ENCODE assay signal across 16 cellular contexts in genomic region chr7:132142006-132142405, GRCh38.
A peak's percentile ranks its signal among the peaks of the same experiment; 100 is the strongest.
DNase-seq lines count a peak whose midpoint lies in the region; ATAC-seq and TF ChIP-seq lines count a peak whose summit lies in the region.
"Had no signal": no experiment of that assay in that cellular context is flagged by ENCODE, and none has a peak within 500 bp of the region (broad histone marks: within the 10 kb centered on the region; RNA-seq: fewer than 3 reads in every experiment).

No MANE protein-coding gene starts in this region.

- no peak for TF ChIP-seq CTCF in neural crest cell (conservative IDR thresholded peaks at IDR 0.05)
- TF ChIP-seq CTCF in prostate gland (IDR thresholded peaks at IDR 0.05): no peak

- no peaks in the 10 kb centered on the region for H3K36me3 ChIP-seq in prostate gland
- H3K36me3 ChIP-seq: BLaER1 had no signal

- H3K9me3 Mint-ChIP-seq in neural crest cell: no peaks in the 10 kb centered on the region
- H3K9me3 Mint-ChIP-seq: H9, HFFc6 had no signal

- H3K27ac Mint-ChIP-seq in neural crest cell (ENCODE audit: unreplicated experiment): peak overlapping the region; percentile 52
- H3K27ac Mint-ChIP-seq: CD4-positive, CD25-positive, alpha-beta regulatory T cell; HFFc6 had no signal

- 96% methylated on average over 3 of the region's 3 CpGs for WGBS in prostate gland

- H3K9me3 ChIP-seq in prostate gland: no peaks in the 10 kb centered on the region
- H3K9me3 ChIP-seq: BLaER1 had no signal

- DNase-seq in NCI-H82 (lab: John Stamatoyannopoulos, UW) (peak; percentile 12), NCI-H82 treated with DMSO at 0.1 percent for 48 hours (lab: John Stamatoyannopoulos, UW; ENCODE audit: unreplicated experiment) (no peak), dermis blood vessel endothelial cell (peak; percentile 15), neural crest cell (ENCODE audit: low read depth, low spot score) (no peak), prostate gland (ENCODE audit: low spot score) (no peak)
- DNase-seq: AML-193; CD4-positive, CD25-positive, alpha-beta regulatory T cell; DMS53; GM23248; H9; HFFc6 had no signal

- intact Hi-C loops in prostate gland (cut with DNase I): no loop called here

- no peak overlapping the region for H3K27ac ChIP-seq in prostate gland
- H3K27ac ChIP-seq: 22Rv1, BLaER1 had no signal

- ATAC-seq in GM18505 (IDR thresholded peaks at IDR 0.05; ENCODE audit: unreplicated experiment) (no peak), GM19455 (IDR thresholded peaks at IDR 0.05; ENCODE audit: unreplicated experiment) (no peak)
- ATAC-seq: HepG2 had no signal

- no peaks in the 10 kb centered on the region for H3K27me3 Mint-ChIP-seq in neural crest cell (ENCODE audit: low read depth)
- H3K27me3 Mint-ChIP-seq: CD4-positive, CD25-positive, alpha-beta regulatory T cell had no signal

- H3K4me1 ChIP-seq in prostate gland (replicated peaks): no peaks in the 10 kb centered on the region
- H3K4me1 ChIP-seq: BLaER1 had no signal

- peaks cover 15% of the 10 kb centered on the region for H3K4me1 Mint-ChIP-seq in neural crest cell
- H3K4me1 Mint-ChIP-seq: CD4-positive, CD25-positive, alpha-beta regulatory T cell had no signal

- no peak overlapping the region for H3K4me3 Mint-ChIP-seq in neural crest cell
- H3K4me3 Mint-ChIP-seq: CD4-positive, CD25-positive, alpha-beta regulatory T cell; H9; HFFc6 had no signal

- no peak overlapping the region for H3K4me3 ChIP-seq in prostate gland
- H3K4me3 ChIP-seq: BLaER1, GM23248 had no signal

- no peaks in the 10 kb centered on the region for H3K27me3 ChIP-seq in prostate gland (replicated peaks; ENCODE audit: insufficient read depth)
- H3K27me3 ChIP-seq: BLaER1 had no signal

- no peaks in the 10 kb centered on the region for H3K36me3 Mint-ChIP-seq in neural crest cell (ENCODE audit: low read depth)
- H3K36me3 Mint-ChIP-seq: CD4-positive, CD25-positive, alpha-beta regulatory T cell had no signal

- TF ChIP-seq POLR2A in GM18505 (IDR thresholded peaks at IDR 0.05; ENCODE audit: borderline replicate concordance, extremely low read depth, insufficient read depth, insufficient read length) (no peak), prostate gland (IDR thresholded peaks at IDR 0.05) (no peak)

Comparison
In these comparisons a context has a peak if more than half of its experiments do, and no peak if none do; other contexts are left out.
1. DNase-seq: peak in NCI-H82 (single experiment) and dermis blood vessel endothelial cell (single experiment); none in NCI-H82 treated with DMSO at 0.1 percent for 48 hours (single experiment), neural crest cell (single experiment) and prostate gland (single experiment).